12 cellular contexts compared by ENCODE assay signal in the genomic region with DNA sequence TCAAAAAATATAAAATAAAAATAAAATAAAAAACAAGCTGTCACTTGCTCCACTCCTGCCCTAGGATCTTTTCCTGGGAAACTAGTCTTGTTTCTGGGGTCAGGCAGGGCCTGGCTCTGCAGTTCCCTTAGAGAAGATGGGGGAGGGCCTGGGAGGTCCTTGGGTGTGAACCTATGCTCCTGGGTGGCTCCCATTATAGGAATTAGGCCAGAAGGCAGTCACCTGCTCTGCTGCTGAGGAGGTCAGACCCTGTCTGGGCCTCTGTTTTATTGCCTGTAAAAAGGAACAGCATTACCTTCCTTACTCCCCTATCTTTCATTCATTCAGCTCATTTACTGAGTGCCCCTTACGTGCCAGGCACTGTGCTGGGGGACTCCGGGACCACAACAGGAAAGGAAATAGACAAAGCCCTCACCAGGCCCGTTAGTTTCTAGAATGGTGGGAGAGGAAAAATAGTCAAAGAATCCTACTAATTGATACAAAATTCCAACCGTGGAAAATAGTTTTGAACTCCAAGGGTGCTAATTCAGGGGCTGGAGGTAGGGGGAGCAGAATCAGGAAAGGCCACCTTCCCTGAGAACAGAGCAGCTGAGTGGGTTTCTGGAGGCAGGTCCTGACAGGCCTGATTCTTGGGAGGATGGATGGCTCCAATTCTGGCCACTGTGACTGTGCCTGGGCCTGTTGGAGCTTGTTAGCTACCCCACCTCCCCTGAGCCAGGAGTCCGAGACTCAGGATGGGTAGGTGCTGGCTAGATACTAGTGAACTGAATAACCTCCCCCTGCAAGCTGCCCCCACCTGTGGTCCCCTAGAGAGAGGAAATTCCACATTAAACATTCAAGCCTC. TPM values are rescaled to one million over a fixed set of nuclear protein-coding genes. Genes with fewer than 3 reads are reported as not detected.
DNase-seq lines count a peak whose midpoint lies in the region; ATAC-seq, FAIRE-seq and TF ChIP-seq lines count a peak whose summit lies in the region.
"Had no signal": no experiment of that assay in that cellular context is flagged by ENCODE, and none has a peak within 500 bp of the region (broad histone marks: within the 10 kb centered on the region; RNA-seq: fewer than 3 reads in every experiment).

No MANE protein-coding gene starts in this region.

- ATAC-seq in naive B cell (ENCODE audit: low read depth in 2 of 2), result no peak
- ATAC-seq in stimulated activated naive B cell treated with anti-CD40 and anti-IgM and Interleukin-4, amounts not matched to agents 10 μg/mL and 1 μg/mL and 100 μg/mL, for 72 hours (replicated peaks), result no peak
- ATAC-seq: activated CD8-positive, alpha-beta memory T cell treated with anti-CD3 and anti-CD28 coated beads, Interleukin-2, amount 10 ng/mL, durations not matched to agents 7 days and 5 days had no signal

- H3K9ac ChIP-seq in astrocyte (ENCODE audit: low read length), result no peak overlapping the region

- DNase-seq in G401 (ENCODE audit: low spot score) (peak; percentile 60), NCI-H1694 (lab: John Stamatoyannopoulos, UW) (peak; percentile 78), astrocyte (ENCODE audit: low read depth) (no peak), naive B cell (no peak), HUDEP-2 (lab: John Stamatoyannopoulos, UW; ENCODE audit: unreplicated experiment in 76 of 76) (no peak), T-helper 9 cell (no peak)
- DNase-seq in stimulated activated naive B cell treated with anti-CD40 and anti-IgM and Interleukin-4, amounts not matched to agents 10 μg/mL and 1 μg/mL and 100 μg/mL, for 72 hours, result no peak
- DNase-seq: activated CD8-positive, alpha-beta memory T cell treated with anti-CD3 and anti-CD28 coated beads, Interleukin-2, amount 10 ng/mL, durations not matched to agents 7 days and 5 days; NCI-H1092; retina had no signal

- H3K27ac Mint-ChIP-seq in astrocyte (ENCODE audit: unreplicated experiment) (no peak overlapping the region), naive B cell (no peak overlapping the region)
- H3K27ac Mint-ChIP-seq in stimulated activated naive B cell treated with anti-CD40 and anti-IgM and Interleukin-4, amounts not matched to agents 10 μg/mL and 1 μg/mL and 100 μg/mL, for 72 hours, result no peak overlapping the region
- H3K27ac Mint-ChIP-seq: activated CD8-positive, alpha-beta memory T cell treated with anti-CD3 and anti-CD28 coated beads, Interleukin-2, amount 10 ng/mL, durations not matched to agents 7 days and 5 days had no signal

- H4K20me1 ChIP-seq in astrocyte (ENCODE audit: insufficient read depth, low read length), result peaks cover 5% of the 10 kb centered on the region

- no peak overlapping the region for H2AFZ ChIP-seq in astrocyte (ENCODE audit: low read depth, low read length)

- no peaks in the 10 kb centered on the region for H3K9me3 ChIP-seq in astrocyte (ENCODE audit: insufficient read depth, low read depth, low read length)

- no peak for FAIRE-seq in astrocyte (lab: Jason Lieb, UNC)

- peaks cover 38% of the 10 kb centered on the region for H3K27me3 Mint-ChIP-seq in astrocyte (ENCODE audit: low read depth, unreplicated experiment)
- peaks cover 11 to 35% (median 13%) of the 10 kb centered on the region in 3 donors for H3K27me3 Mint-ChIP-seq in naive B cell
- peaks cover 10 to 14% of the 10 kb centered on the region in 2 donors for H3K27me3 Mint-ChIP-seq in stimulated activated naive B cell treated with anti-CD40 and anti-IgM and Interleukin-4, amounts not matched to agents 10 μg/mL and 1 μg/mL and 100 μg/mL, for 72 hours

- H3K27me3 ChIP-seq in astrocyte (ENCODE audit: insufficient read depth, low read length), result peaks cover 10% of the 10 kb centered on the region

- H3K4me2 ChIP-seq in astrocyte (ENCODE audit: low read length), result no peak overlapping the region

- H3K4me1 ChIP-seq in astrocyte (ENCODE audit: insufficient read depth, low read length), result peaks cover 6% of the 10 kb centered on the region

- H3K36me3 ChIP-seq in astrocyte (ENCODE audit: insufficient read depth, low read length), result no peaks in the 10 kb centered on the region

- H3K4me1 Mint-ChIP-seq in astrocyte (ENCODE audit: low read depth, unreplicated experiment) (peaks cover 2% of the 10 kb centered on the region), naive B cell (peaks cover 7 to 9% (median 9%) of the 10 kb centered on the region in 3 donors)
- peaks cover 15 to 17% of the 10 kb centered on the region in 2 donors for H3K4me1 Mint-ChIP-seq in stimulated activated naive B cell treated with anti-CD40 and anti-IgM and Interleukin-4, amounts not matched to agents 10 μg/mL and 1 μg/mL and 100 μg/mL, for 72 hours

- TF ChIP-seq CTCF in astrocyte (IDR thresholded peaks at IDR 0.05; ENCODE audit: insufficient read depth, low read depth, low read length), result no peak

- H3K4me3 Mint-ChIP-seq in astrocyte (ENCODE audit: unreplicated experiment) (peak overlapping the region; percentile 60), naive B cell (peak overlapping the region in 7 of 8 donors; percentile 18 to 94 (median 72))
- no peak overlapping the region for H3K4me3 Mint-ChIP-seq in stimulated activated naive B cell treated with anti-CD40 and anti-IgM and Interleukin-4, amounts not matched to agents 10 μg/mL and 1 μg/mL and 100 μg/mL, for 72 hours

- H3K36me3 Mint-ChIP-seq in astrocyte (ENCODE audit: low read depth, unreplicated experiment), result no peaks in the 10 kb centered on the region
- H3K36me3 Mint-ChIP-seq in naive B cell, result no peaks in the 10 kb centered on the region
- no peaks in the 10 kb centered on the region for H3K36me3 Mint-ChIP-seq in stimulated activated naive B cell treated with anti-CD40 and anti-IgM and Interleukin-4, amounts not matched to agents 10 μg/mL and 1 μg/mL and 100 μg/mL, for 72 hours
- H3K36me3 Mint-ChIP-seq: activated CD8-positive, alpha-beta memory T cell treated with anti-CD3 and anti-CD28 coated beads, Interleukin-2, amount 10 ng/mL, durations not matched to agents 7 days and 5 days had no signal

- in situ Hi-C loops in G401 (cut with HindIII; ENCODE audit: low sequenced_read_pairs), result no loop called here

- H3K4me3 ChIP-seq in astrocyte (ENCODE audit: insufficient read depth, low read depth, low read length), result no peak overlapping the region
- H3K4me3 ChIP-seq: lung had no signal

- H3K9me3 Mint-ChIP-seq in astrocyte (ENCODE audit: unreplicated experiment) (no peaks in the 10 kb centered on the region), naive B cell (no peaks in the 10 kb centered on the region)
- no peaks in the 10 kb centered on the region for H3K9me3 Mint-ChIP-seq in stimulated activated naive B cell treated with anti-CD40 and anti-IgM and Interleukin-4, amounts not matched to agents 10 μg/mL and 1 μg/mL and 100 μg/mL, for 72 hours

- no peaks in the 10 kb centered on the region for H3K79me2 ChIP-seq in astrocyte (ENCODE audit: insufficient read depth, low read length)

- no peak overlapping the region for H3K27ac ChIP-seq in astrocyte (ENCODE audit: low read depth, low read length)
- H3K27ac ChIP-seq: SK-N-MC had no signal

RNA-seq across cellular contexts. Expression of gene SLC46A1, which starts 1.3 kb away (rescaled TPM):
- 33.6 and 44.7 TPM in 2 replicates for total RNA-seq in G401 (2014; rRNA removed; shearing (Covaris generic))
- total RNA-seq in astrocyte, result 7.4 and 7.9 TPM in 2 replicates
- polyA plus RNA-seq in naive B cell (ENCODE audit: low read depth in 6 of 6), result 1 to 10 TPM in 1 of 6 donors, under 1 TPM in 3, not detected in 2; 0.53 to 3.6 (median 0.68) TPM

RNA-seq across cellular contexts. Expression of gene SARM1, which starts 35.9 kb away (rescaled TPM):
- 18.6 and 20.4 TPM in 2 replicates for total RNA-seq in G401 (2014; rRNA removed; shearing (Covaris generic))
- 12.8 and 14.4 TPM in 2 replicates for total RNA-seq in astrocyte
- 1 to 10 TPM; 4.3 to 8.1 (median 7.1) TPM for polyA plus RNA-seq in naive B cell (ENCODE audit: low read depth in 6 of 6)

RNA-seq across cellular contexts. Expression of gene VTN, which starts 37.2 kb away (rescaled TPM):
- total RNA-seq in G401 (2014; rRNA removed; shearing (Covaris generic)), result 12.4 and 13.1 TPM in 2 replicates
- 1.4 and 2.7 TPM in 2 replicates for total RNA-seq in astrocyte
- under 1 TPM in 1 of 6 donors, not detected in 5; 0.13 TPM for polyA plus RNA-seq in naive B cell (ENCODE audit: low read depth in 6 of 6)

RNA-seq across cellular contexts. Expression of gene SEBOX, which starts 42.4 kb away (rescaled TPM):
- total RNA-seq in G401 (2014; rRNA removed; shearing (Covaris generic)), result not detected in 2 replicates
- not detected in 2 replicates for total RNA-seq in astrocyte
- not detected for polyA plus RNA-seq in naive B cell (ENCODE audit: low read depth in 6 of 6)
- total RNA-seq: activated CD8-positive, alpha-beta memory T cell treated with anti-CD3 and anti-CD28 coated beads, Interleukin-2, amount 10 ng/mL, durations not matched to agents 7 days and 5 days; lung had no signal
- polyA plus RNA-seq: lung had no signal

RNA-seq across cellular contexts. Expression of gene POLDIP2, which starts 50.0 kb away (rescaled TPM):
- 200 and 227 TPM in 2 replicates for total RNA-seq in G401 (2014; rRNA removed; shearing (Covaris generic))
- 78.6 and 79.1 TPM in 2 replicates for total RNA-seq in astrocyte
- 100 to 1,000 TPM in 1 of 6 donors, 10 to 100 TPM in 5; 80.1 to 159 (median 84.3) TPM for polyA plus RNA-seq in naive B cell (ENCODE audit: low read depth in 6 of 6)

Comparison
In these comparisons a context has a peak if more than half of its experiments do, and no peak if none do; other contexts are left out.
1. DNase-seq: peak in G401 (single experiment) and NCI-H1694 (single experiment); none in astrocyte (single experiment), naive B cell (single experiment), HUDEP-2 (0 of 76), stimulated activated naive B cell treated with anti-CD40 and anti-IgM and Interleukin-4, amounts not matched to agents 10 μg/mL and 1 μg/mL and 100 μg/mL, for 72 hours (single experiment) and T-helper 9 cell (single experiment).
2. H3K4me3 Mint-ChIP-seq: peak in astrocyte (single experiment) and naive B cell (7 of 8); none in stimulated activated naive B cell treated with anti-CD40 and anti-IgM and Interleukin-4, amounts not matched to agents 10 μg/mL and 1 μg/mL and 100 μg/mL, for 72 hours (0 of 2).